Comparison of ENCODE assay signal across 8 cellular contexts in the genomic region with DNA sequence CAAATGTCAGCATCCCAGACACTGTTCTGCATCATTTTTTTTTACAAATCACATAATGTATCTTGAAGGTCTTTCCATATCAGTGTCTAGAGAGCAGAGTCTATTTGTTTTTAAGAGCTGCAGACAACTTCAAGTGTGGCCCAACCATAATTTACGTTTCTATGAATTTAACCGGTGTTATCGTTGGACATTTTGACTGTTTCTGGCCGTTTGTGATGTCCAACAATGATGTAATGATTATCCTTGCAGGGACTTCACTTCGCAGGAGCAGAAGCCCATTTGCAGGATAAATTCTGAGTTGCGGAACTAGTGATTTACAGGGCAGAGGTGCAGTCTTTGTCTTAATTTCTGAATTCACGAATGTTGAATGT. TPM values are rescaled to one million over a fixed set of nuclear protein-coding genes. Genes with fewer than 3 reads are reported as not detected.
A peak's percentile ranks its signal among the peaks of the same experiment; 100 is the strongest.
DNase-seq lines count a peak whose midpoint lies in the region; ATAC-seq, FAIRE-seq and TF ChIP-seq lines count a peak whose summit lies in the region.

No MANE protein-coding gene starts in this region.

- dilution Hi-C loops in endothelial cell of umbilical vein (cut with MboI; ENCODE audit: extremely low pct_ligation_motif_present, low sequenced_read_pairs): no loop called here

- CTCF ChIA-PET in endothelial cell of umbilical vein (lab: Charles Lee): interaction anchor here (0.6 to 1.7 kb wide), 9 partner anchors 10 to 276 kb away, joined by 3 to 6 read pairs (median 3); no protein-coding TSS in a partner anchor

- peak overlapping the region; percentile 40 to 57 (median 57) for H3K4me3 ChIP-seq in endothelial cell of umbilical vein (replicated peaks in 1 of 3; ENCODE audit: insufficient read depth in 1 of 3, low read depth in 1 of 3, low read length in 3 of 3)
- peak overlapping the region; percentile 33 for H3K4me3 ChIP-seq in prostate gland

- H3K27ac ChIP-seq in endothelial cell of umbilical vein (ENCODE audit: insufficient read depth, low read depth, low read length) (no peak overlapping the region), prostate gland (peak overlapping the region; percentile 61 to 79)

- peak overlapping the region; percentile 94 for H3K4me2 ChIP-seq in endothelial cell of umbilical vein (ENCODE audit: insufficient read depth, low read length)

- TF ChIP-seq POLR2A in endothelial cell of umbilical vein (IDR thresholded peaks at IDR 0.05; ENCODE audit: low read depth, low read length) (no peak), prostate gland (IDR thresholded peaks at IDR 0.05) (no peak)

- ATAC-seq in GM18502 (IDR thresholded peaks at IDR 0.05; ENCODE audit: poor library complexity, unreplicated experiment): peak; percentile 5

- WGBS in prostate gland: 12% methylated on average over 7 of the region's 7 CpGs

- H3K36me3 ChIP-seq in endothelial cell of umbilical vein (ENCODE audit: control insufficient read depth in 2 of 2, extremely low read depth in 1 of 2, insufficient read depth in 2 of 2, low read length in 2 of 2): no peaks in the 10 kb centered on the region
- no peaks in the 10 kb centered on the region for H3K36me3 ChIP-seq in prostate gland

- FAIRE-seq in endothelial cell of umbilical vein (lab: Jason Lieb, UNC): peak; percentile 15

- H3K4me1 ChIP-seq in endothelial cell of umbilical vein (ENCODE audit: control insufficient read depth, extremely low read depth, insufficient read depth, low read length) (peaks cover 3% of the 10 kb centered on the region), prostate gland (replicated peaks) (no peaks in the 10 kb centered on the region)

- H3K79me2 ChIP-seq in endothelial cell of umbilical vein (ENCODE audit: control insufficient read depth, insufficient read depth, low read length): no peaks in the 10 kb centered on the region

- DNase-seq in NCI-H1417 treated with DMSO at 0.1 percent for 48 hours (lab: John Stamatoyannopoulos, UW): peak; percentile 36
- DNase-seq in endothelial cell of umbilical vein (ENCODE audit: low read depth, low spot score): no peak
- no peak for DNase-seq in prostate gland (ENCODE audit: low spot score)
- DNase-seq in stimulated activated CD4-positive, alpha-beta T cell treated with anti-CD3 and anti-CD28 coated beads, Interleukin-4, amount 100 ng/mL, for 1 hour: no peak
- DNase-seq in NCI-H2081 (lab: John Stamatoyannopoulos, UW): no peak
- DNase-seq in SIG-M5 (lab: John Stamatoyannopoulos, UW): no peak
- DNase-seq in NCI-H2081 treated with DMSO at 0.1 percent for 48 hours (lab: John Stamatoyannopoulos, UW): no peak

- H3K9me3 ChIP-seq in endothelial cell of umbilical vein (replicated peaks; ENCODE audit: control insufficient read depth, insufficient read depth, low read length) (no peaks in the 10 kb centered on the region), prostate gland (no peaks in the 10 kb centered on the region)

- no peak overlapping the region for H3K9ac ChIP-seq in endothelial cell of umbilical vein (replicated peaks; ENCODE audit: extremely low read depth, insufficient read depth, low read length)

- intact Hi-C loops in endothelial cell of umbilical vein (cut with micrococcal nuclease) (loop anchor here (1.0 to 2.0 kb wide), 3 partner anchors 26 to 184 kb away; partner anchors contain the start of gene HLF), prostate gland (cut with DNase I) (loop anchor here (1.0 to 10.0 kb wide), 3 partner anchors 26 to 277 kb away; partner anchors contain the start of genes HLF and SMIM36)

- H3K9me1 ChIP-seq in endothelial cell of umbilical vein (replicated peaks; ENCODE audit: control insufficient read depth, extremely low read depth, insufficient read depth, low read length): no peaks in the 10 kb centered on the region

- POLR2A ChIA-PET in endothelial cell of umbilical vein (lab: Charles Lee): no interaction called here

- TF ChIP-seq CTCF in endothelial cell of umbilical vein (IDR thresholded peaks at IDR 0.05; ENCODE audit: extremely low read depth in 1 of 2, insufficient read depth in 1 of 2, low read depth in 1 of 2, low read length in 2 of 2): no peak
- TF ChIP-seq CTCF in prostate gland (IDR thresholded peaks at IDR 0.05): no peak

- H3K27me3 ChIP-seq in endothelial cell of umbilical vein (ENCODE audit: control insufficient read depth in 2 of 2, insufficient read depth in 2 of 2, low read length in 2 of 2) (peaks cover 0 to 11% of the 10 kb centered on the region in 2 experiments), prostate gland (replicated peaks; ENCODE audit: insufficient read depth) (no peaks in the 10 kb centered on the region)

- peak overlapping the region; percentile 96 for H2AFZ ChIP-seq in endothelial cell of umbilical vein (ENCODE audit: low read depth, low read length)

- no TSS peak for BruUV-seq in endothelial cell of umbilical vein (replicated peaks; lab: Mats Ljungman, UMichigan)

- no peaks in the 10 kb centered on the region for H4K20me1 ChIP-seq in endothelial cell of umbilical vein (replicated peaks; ENCODE audit: control insufficient read depth, extremely low read depth, insufficient read depth, low read length)

TF ChIP-seq in endothelial cell of umbilical vein, 7 proteins besides CTCF, POLR2A, EP300 and RAD21:
- TF ChIP-seq POLR2AphosphoS5 (IDR thresholded peaks at IDR 0.05; ENCODE audit: insufficient read depth, low read depth, low read length) (no peak), MYC (IDR thresholded peaks at IDR 0.05; ENCODE audit: low read depth, low read length) (no peak), FOS (IDR thresholded peaks at IDR 0.05; ENCODE audit: borderline replicate concordance, insufficient read depth, low read length) (no peak), JUN (IDR thresholded peaks at IDR 0.05; ENCODE audit: borderline replicate concordance, insufficient read depth, insufficient read length, low read depth) (no peak), EZH2 (IDR thresholded peaks at IDR 0.05; ENCODE audit: borderline replicate concordance, low read depth, low read length, severe bottlenecking) (no peak), GATA2 (IDR thresholded peaks at IDR 0.05; ENCODE audit: insufficient read depth, insufficient read length, low read depth, low read length) (no peak), MAX (IDR thresholded peaks at IDR 0.05; ENCODE audit: insufficient read depth, insufficient read length) (no peak)

RNA-seq across cellular contexts. Expression of gene HLF, which starts 26.9 kb away (rescaled TPM):
- total RNA-seq in endothelial cell of umbilical vein (not detected in 2 replicates), prostate gland (10 to 100 TPM; 26.5 to 34.9 TPM)
- polyA plus RNA-seq in endothelial cell of umbilical vein: not detected in 2 replicates
- not detected in 2 replicates for polyA plus RNA-seq in endothelial cell of umbilical vein (2011; cell fraction: cytosol; rRNA removed)
- polyA plus RNA-seq in endothelial cell of umbilical vein (2011; cell fraction: nucleus; rRNA removed): not detected in 2 replicates
- polyA plus RNA-seq in endothelial cell of umbilical vein (2012): not detected in 2 replicates
- polyA minus RNA-seq in endothelial cell of umbilical vein: not detected in 2 replicates
- polyA minus RNA-seq in endothelial cell of umbilical vein (2011; cell fraction: cytosol; rRNA and poly(A)+ RNA removed): 0.72 TPM
- polyA minus RNA-seq in endothelial cell of umbilical vein (2011; cell fraction: nucleus; rRNA and poly(A)+ RNA removed): not detected in 2 replicates

Comparison
In these comparisons a context has a peak if more than half of its experiments do, and no peak if none do; other contexts are left out.
1. RNA of gene HLF, which starts 26.9 kb away (total RNA-seq): 26.5 to 34.9 TPM in prostate gland; not detected in endothelial cell of umbilical vein; every median in the first group is over 10 times any median in the second.